Comparison of ENCODE assay signal across 1 cellular context in genomic region chr5:151082274-151082902, GRCh38.
TF ChIP-seq lines count a peak whose summit lies in the region.

No MANE protein-coding gene starts in this region.

TF ChIP-seq in SK-N-SH, 30 proteins besides CTCF, POLR2A, EP300 and RAD21 (continued from another document):
- TF ChIP-seq, protein P1, sequence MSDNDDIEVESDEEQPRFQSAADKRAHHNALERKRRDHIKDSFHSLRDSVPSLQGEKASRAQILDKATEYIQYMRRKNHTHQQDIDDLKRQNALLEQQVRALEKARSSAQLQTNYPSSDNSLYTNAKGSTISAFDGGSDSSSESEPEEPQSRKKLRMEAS (IDR thresholded peaks at IDR 0.05; ENCODE audit: low read depth) = no peak
- TF ChIP-seq, protein P2, sequence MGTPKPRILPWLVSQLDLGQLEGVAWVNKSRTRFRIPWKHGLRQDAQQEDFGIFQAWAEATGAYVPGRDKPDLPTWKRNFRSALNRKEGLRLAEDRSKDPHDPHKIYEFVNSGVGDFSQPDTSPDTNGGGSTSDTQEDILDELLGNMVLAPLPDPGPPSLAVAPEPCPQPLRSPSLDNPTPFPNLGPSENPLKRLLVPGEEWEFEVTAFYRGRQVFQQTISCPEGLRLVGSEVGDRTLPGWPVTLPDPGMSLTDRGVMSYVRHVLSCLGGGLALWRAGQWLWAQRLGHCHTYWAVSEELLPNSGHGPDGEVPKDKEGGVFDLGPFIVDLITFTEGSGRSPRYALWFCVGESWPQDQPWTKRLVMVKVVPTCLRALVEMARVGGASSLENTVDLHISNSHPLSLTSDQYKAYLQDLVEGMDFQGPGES (IDR thresholded peaks at IDR 0.05; ENCODE audit: low read depth, low read length) = no peak
- no peak for TF ChIP-seq FOXJ3 (CRISPR knock-in tag; IDR thresholded peaks at IDR 0.05)
- no peak for TF ChIP-seq ELF1 (IDR thresholded peaks at IDR 0.05)
- no peak for TF ChIP-seq PBX3 (IDR thresholded peaks at IDR 0.05)
- TF ChIP-seq YY1 (IDR thresholded peaks at IDR 0.05; ENCODE audit: low read depth) = no peak
- no peak for TF ChIP-seq FOXM1 (IDR thresholded peaks at IDR 0.05; ENCODE audit: low read depth)
- no peak for TF ChIP-seq POLR2AphosphoS5 (IDR thresholded peaks at IDR 0.05; ENCODE audit: low read depth, low read length)
- no peak for TF ChIP-seq FOSL2 (IDR thresholded peaks at IDR 0.05; ENCODE audit: borderline replicate concordance, low read depth)
- TF ChIP-seq JUND (IDR thresholded peaks at IDR 0.05) = no peak
- TF ChIP-seq TCF12 (IDR thresholded peaks at IDR 0.05) = no peak
TF ChIP-seq in SK-N-SH: peak in this region for 0.
